8 cellular contexts compared by ENCODE assay signal in genomic region chr1:223683586-223684487, GRCh38. TPM values are rescaled to one million over a fixed set of nuclear protein-coding genes. Genes with fewer than 3 reads are reported as not detected.
DNase-seq lines count a peak whose midpoint lies in the region; ATAC-seq and TF ChIP-seq lines count a peak whose summit lies in the region.

No MANE protein-coding gene starts in this region.

- no peaks in the 10 kb centered on the region for H3F3A ChIP-seq in neural cell (ENCODE audit: insufficient read depth, low read length, poor library complexity, severe bottlenecking)

- no peak for TF ChIP-seq EP300 in neural cell (conservative IDR thresholded peaks at IDR 0.05; ENCODE audit: poor library complexity, severe bottlenecking)

- peak; percentile 99 for TF ChIP-seq RAD21 in neural cell (conservative IDR thresholded peaks at IDR 0.05)

- TF ChIP-seq CTCF in CD4-positive, alpha-beta T cell (IDR thresholded peaks at IDR 0.05) = peak; percentile 65
- TF ChIP-seq CTCF in HEK293 (tag by site-specific recombination; IDR thresholded peaks at IDR 0.05) = peak; percentile 95
- TF ChIP-seq CTCF in epithelial cell of esophagus (IDR thresholded peaks at IDR 0.05; ENCODE audit: insufficient read depth, low read depth, low read length, missing control alignments) = peak; percentile 69
- TF ChIP-seq CTCF in neural cell (IDR thresholded peaks at IDR 0.05; ENCODE audit: poor library complexity, severe bottlenecking) = peak; percentile 98
- TF ChIP-seq CTCF in type B pancreatic cell (conservative IDR thresholded peaks at IDR 0.05) = peak; percentile 93

- intact Hi-C loops in CD4-positive, alpha-beta T cell (cut with DNase I, micrococcal nuclease) = loop anchor here (1.0 to 10.0 kb wide), 8 partner anchors 550 to 1219 kb away; partner anchors contain the start of gene FAM177B (in 2 of the 2)

- H3K4me3 ChIP-seq in HEK293 (ENCODE audit: low read depth, low read length) (no peak overlapping the region), epithelial cell of esophagus (ENCODE audit: low read length) (no peak overlapping the region), neural cell (ENCODE audit: low read length) (no peak overlapping the region)

- CTCF ChIA-PET in CD4-positive, alpha-beta T cell (lab: Charles Lee) = interaction anchor here (1.0 to 2.0 kb wide), 3 partner anchors 65 to 560 kb away, joined by 3 to 9 read pairs (median 3); no protein-coding TSS in a partner anchor
- CTCF ChIA-PET in HEK293 (lab: Yijun Ruan, JAX) = interaction anchor here (0.6 to 12.9 kb wide), 57 partner anchors 9 to 945 kb away, joined by 3 to 233 read pairs (median 5); partner anchors contain the start of genes SUSD4 and TLR5
- CTCF ChIA-PET in activated CD8-positive, alpha-beta T cell treated with anti-CD3 and anti-CD28 coated beads, Interleukin-2, amount 10 ng/mL, durations not matched to agents 7 days and 5 days (lab: Charles Lee) = interaction anchor here (0.9 to 1.9 kb wide), 9 partner anchors 9 to 560 kb away, joined by 3 to 12 read pairs (median 5); no protein-coding TSS in a partner anchor

- peak; percentile 39 to 58 (median 46) for DNase-seq in CD4-positive, alpha-beta T cell
- DNase-seq in NCI-H460 (ENCODE audit: extremely low read depth, low read depth) = peak; percentile 60
- DNase-seq in activated CD8-positive, alpha-beta T cell treated with anti-CD3 and anti-CD28 coated beads, Interleukin-2, amount 10 ng/mL, durations not matched to agents 7 days and 5 days = peak; percentile 71
- DNase-seq in epithelial cell of esophagus (ENCODE audit: low read depth) = peak; percentile 71
- DNase-seq in type B pancreatic cell (ENCODE audit: extremely low spot score, unreplicated experiment) = no peak
- no peak for DNase-seq in foreskin melanocyte

- no peak overlapping the region for H3K27ac Mint-ChIP-seq in CD4-positive, alpha-beta T cell
- H3K27ac Mint-ChIP-seq in activated CD8-positive, alpha-beta T cell treated with anti-CD3 and anti-CD28 coated beads, Interleukin-2, amount 10 ng/mL, durations not matched to agents 7 days and 5 days = no peak overlapping the region
- H3K27ac Mint-ChIP-seq in type B pancreatic cell = no peak overlapping the region

- H3K27me3 Mint-ChIP-seq in CD4-positive, alpha-beta T cell = peaks cover 16% of the 10 kb centered on the region
- H3K27me3 Mint-ChIP-seq in activated CD8-positive, alpha-beta T cell treated with anti-CD3 and anti-CD28 coated beads, Interleukin-2, amount 10 ng/mL, durations not matched to agents 7 days and 5 days (ENCODE audit: low read depth) = peaks cover 30% of the 10 kb centered on the region
- peaks cover 22% of the 10 kb centered on the region for H3K27me3 Mint-ChIP-seq in type B pancreatic cell

- POLR2A ChIA-PET in CD4-positive, alpha-beta T cell (lab: Charles Lee) = interaction anchor here (1.4 kb wide), 1 partner anchor 550 kb away, joined by 5 read pairs; no protein-coding TSS in a partner anchor
- POLR2A ChIA-PET in HEK293 (lab: Yijun Ruan, JAX) = interaction anchor here (0.9 to 1.0 kb wide), 2 partner anchors 541 to 550 kb away, joined by 3 to 4 read pairs; partner anchors contain the start of gene TLR5
- POLR2A ChIA-PET in activated CD8-positive, alpha-beta T cell treated with anti-CD3 and anti-CD28 coated beads, Interleukin-2, amount 10 ng/mL, durations not matched to agents 7 days and 5 days (lab: Charles Lee) = no interaction called here

- no peaks in the 10 kb centered on the region for H3K79me2 ChIP-seq in neural cell (replicated peaks; ENCODE audit: insufficient read depth, low read length)

- ATAC-seq in CD4-positive, alpha-beta T cell (ENCODE audit: poor library complexity) = peak; percentile 73
- peak; percentile 64 for ATAC-seq in activated CD8-positive, alpha-beta T cell treated with anti-CD3 and anti-CD28 coated beads, Interleukin-2, amount 10 ng/mL, durations not matched to agents 7 days and 5 days

- no peaks in the 10 kb centered on the region for H3K9me3 ChIP-seq in CD4-positive, alpha-beta T cell (ENCODE audit: control insufficient read depth, low read length)
- H3K9me3 ChIP-seq in HEK293 (ENCODE audit: control insufficient read depth, insufficient read depth, low read depth, low read length) = no peaks in the 10 kb centered on the region
- H3K9me3 ChIP-seq in neural cell (ENCODE audit: low read length) = no peaks in the 10 kb centered on the region

- no peak overlapping the region for H3K27ac ChIP-seq in CD4-positive, alpha-beta T cell (ENCODE audit: low read depth, low read length)
- no peak overlapping the region for H3K27ac ChIP-seq in HEK293 (ENCODE audit: extremely low read depth, low read depth, low read length)
- H3K27ac ChIP-seq in neural cell (ENCODE audit: low read length) = no peak overlapping the region

- no peaks in the 10 kb centered on the region for H3K4me1 Mint-ChIP-seq in CD4-positive, alpha-beta T cell (ENCODE audit: low read depth)
- H3K4me1 Mint-ChIP-seq in activated CD8-positive, alpha-beta T cell treated with anti-CD3 and anti-CD28 coated beads, Interleukin-2, amount 10 ng/mL, durations not matched to agents 7 days and 5 days (ENCODE audit: low read depth) = no peaks in the 10 kb centered on the region
- peaks cover 5% of the 10 kb centered on the region for H3K4me1 Mint-ChIP-seq in type B pancreatic cell (ENCODE audit: unreplicated experiment)

- no peaks in the 10 kb centered on the region for H3K9me2 ChIP-seq in neural cell (ENCODE audit: insufficient read depth, low read length)

- H3K4me3 Mint-ChIP-seq in CD4-positive, alpha-beta T cell = no peak overlapping the region
- no peak overlapping the region for H3K4me3 Mint-ChIP-seq in activated CD8-positive, alpha-beta T cell treated with anti-CD3 and anti-CD28 coated beads, Interleukin-2, amount 10 ng/mL, durations not matched to agents 7 days and 5 days
- H3K4me3 Mint-ChIP-seq in type B pancreatic cell = no peak overlapping the region

- H3K9me3 Mint-ChIP-seq in CD4-positive, alpha-beta T cell = no peaks in the 10 kb centered on the region
- H3K9me3 Mint-ChIP-seq in activated CD8-positive, alpha-beta T cell treated with anti-CD3 and anti-CD28 coated beads, Interleukin-2, amount 10 ng/mL, durations not matched to agents 7 days and 5 days (ENCODE audit: insufficient read depth) = no peaks in the 10 kb centered on the region
- H3K9me3 Mint-ChIP-seq in type B pancreatic cell = no peaks in the 10 kb centered on the region

- H3K27me3 ChIP-seq in CD4-positive, alpha-beta T cell (ENCODE audit: control insufficient read depth, insufficient read depth, low read length) = no peaks in the 10 kb centered on the region
- no peaks in the 10 kb centered on the region for H3K27me3 ChIP-seq in neural cell (ENCODE audit: insufficient read depth, low read depth, low read length)

- H3K36me3 ChIP-seq in HEK293 (ENCODE audit: control insufficient read depth in 2 of 2, insufficient read depth in 1 of 2, low read length in 2 of 2) = no peaks in the 10 kb centered on the region
- H3K36me3 ChIP-seq in neural cell (ENCODE audit: insufficient read depth, low read length) = no peaks in the 10 kb centered on the region

- H4K20me1 ChIP-seq in neural cell (ENCODE audit: insufficient read depth) = no peaks in the 10 kb centered on the region

- no peaks in the 10 kb centered on the region for H3K4me1 ChIP-seq in HEK293 (ENCODE audit: control insufficient read depth, insufficient read depth, low read length)

- no peaks in the 10 kb centered on the region for H3K36me3 Mint-ChIP-seq in CD4-positive, alpha-beta T cell (ENCODE audit: low read depth)
- H3K36me3 Mint-ChIP-seq in activated CD8-positive, alpha-beta T cell treated with anti-CD3 and anti-CD28 coated beads, Interleukin-2, amount 10 ng/mL, durations not matched to agents 7 days and 5 days (ENCODE audit: low read depth) = no peaks in the 10 kb centered on the region
- H3K36me3 Mint-ChIP-seq in type B pancreatic cell = no peaks in the 10 kb centered on the region

- peak overlapping the region; percentile 38 for H3K4me2 ChIP-seq in neural cell (ENCODE audit: low read length)

- H3K9ac ChIP-seq in neural cell (ENCODE audit: low read length) = no peak overlapping the region

- H2AFZ ChIP-seq in neural cell (ENCODE audit: low read depth, low read length) = no peak overlapping the region

TF ChIP-seq in HEK293, 187 proteins besides CTCF, POLR2A, EP300 and RAD21 (continues in another document):
- TF ChIP-seq BCL11B (tag by site-specific recombination; IDR thresholded peaks at IDR 0.05; ENCODE audit: low read depth) (no peak), SP3 (tag by site-specific recombination; IDR thresholded peaks at IDR 0.05) (no peak)

TF ChIP-seq in neural cell, 6 proteins besides CTCF, POLR2A, EP300 and RAD21:
- TF ChIP-seq POLR2AphosphoS5 (IDR thresholded peaks at IDR 0.05) (no peak), SMC3 (conservative IDR thresholded peaks at IDR 0.05; ENCODE audit: poor library complexity) (peak; percentile 96)

RNA-seq across cellular contexts. Expression of gene CAPN8, which starts 18.3 kb away (rescaled TPM):
- under 1 TPM; 0.27 to 0.34 TPM for total RNA-seq in CD4-positive, alpha-beta T cell
- total RNA-seq in NCI-H460 (2014; rRNA removed; shearing (Covaris generic)) = not detected in 2 replicates
- polyA plus RNA-seq in NCI-H460 (2014; cell fraction: nucleus; rRNA removed) = not detected in 2 replicates
- under 1 TPM in 1 of 2 experiments, not detected in 1; 0.08 TPM for total RNA-seq in activated CD8-positive, alpha-beta T cell treated with anti-CD3 and anti-CD28 coated beads, Interleukin-2, amount 10 ng/mL, durations not matched to agents 7 days and 5 days
- polyA plus RNA-seq in neural cell = not detected in 2 replicates
- not detected in 2 replicates for polyA minus RNA-seq in neural cell
- 0.71 and 2.3 TPM in 2 replicates for total RNA-seq in type B pancreatic cell (ENCODE audit: low replicate concordance)

RNA-seq across cellular contexts. Expression of gene CAPN2, which starts 28.5 kb away (rescaled TPM):
- total RNA-seq in CD4-positive, alpha-beta T cell = 100 to 1,000 TPM; 110 to 114 TPM
- 244 and 256 TPM in 2 replicates for total RNA-seq in NCI-H460 (2014; rRNA removed; shearing (Covaris generic))
- polyA plus RNA-seq in NCI-H460 (2014; cell fraction: nucleus; rRNA removed) = 192 and 215 TPM in 2 replicates
- total RNA-seq in activated CD8-positive, alpha-beta T cell treated with anti-CD3 and anti-CD28 coated beads, Interleukin-2, amount 10 ng/mL, durations not matched to agents 7 days and 5 days = 100 to 1,000 TPM; 176 to 178 TPM
- 58.8 and 62.6 TPM in 2 replicates for polyA plus RNA-seq in neural cell
- 46.7 and 53.1 TPM in 2 replicates for polyA minus RNA-seq in neural cell
- 111 and 120 TPM in 2 replicates for total RNA-seq in type B pancreatic cell (ENCODE audit: low replicate concordance)

Comparison
In these comparisons a context has a peak if more than half of its experiments do, and no peak if none do; other contexts are left out.
1. DNase-seq: peak in CD4-positive, alpha-beta T cell (10 of 10), NCI-H460 (single experiment), activated CD8-positive, alpha-beta T cell treated with anti-CD3 and anti-CD28 coated beads, Interleukin-2, amount 10 ng/mL, durations not matched to agents 7 days and 5 days (single experiment) and epithelial cell of esophagus (single experiment); none in type B pancreatic cell (single experiment) and foreskin melanocyte (single experiment).
2. Peak in every context shown above with its lines, with median percentiles within 50 percentile points of each other: CTCF ChIP-seq.